In genomic region chr17:77319211-77320031, GRCh38 we compare ENCODE assay signal across 1 cellular context.
TF ChIP-seq lines count a peak whose summit lies in the region.

No MANE protein-coding gene starts in this region.

TF ChIP-seq in K562, 482 proteins besides CTCF, POLR2A, EP300 and RAD21 (continued from another document and continues in another):
- no peak for TF ChIP-seq GTF3C2 (IDR thresholded peaks at IDR 0.05; ENCODE audit: borderline replicate concordance, extremely low read depth, insufficient read length)
- no peak for TF ChIP-seq HNRNPLL (IDR thresholded peaks at IDR 0.05; ENCODE audit: low read depth, low read length, poor library complexity, severe bottlenecking)
- no peak for TF ChIP-seq ZNF586 (CRISPR knock-in tag; conservative IDR thresholded peaks at IDR 0.05)
- no peak for TF ChIP-seq ZNF143 (CRISPR knock-in tag; IDR thresholded peaks at IDR 0.05)
- no peak for TF ChIP-seq ZNF398 (CRISPR knock-in tag; IDR thresholded peaks at IDR 0.05)
- no peak for TF ChIP-seq NFXL1 (CRISPR knock-in tag; IDR thresholded peaks at IDR 0.05)
- no peak for TF ChIP-seq ZNF778 (CRISPR knock-in tag; IDR thresholded peaks at IDR 0.05)
- no peak; the same call in 1 of the 2 replicates for TF ChIP-seq MTA2 (IDR thresholded peaks at IDR 0.05; ENCODE audit: low read depth)
- TF ChIP-seq ZBTB1 (CRISPR knock-in tag; IDR thresholded peaks at IDR 0.05; ENCODE audit: borderline replicate concordance, low read depth), result 0 out of 2 replicates have a peak, but pooled peaks have one; percentile 17
- TF ChIP-seq STAT5A (IDR thresholded peaks at IDR 0.05; ENCODE audit: borderline replicate concordance, low read length), result 0 out of 2 replicates have a peak, but pooled peaks have one; percentile 23
- peak; percentile 66; the same call in 1 of the 2 replicates for TF ChIP-seq GTF2E2 (tag; IDR thresholded peaks at IDR 0.05)
- 0 out of 2 replicates have a peak, but pooled peaks have one; percentile 46 for TF ChIP-seq ZNF282 (CRISPR knock-in tag; IDR thresholded peaks at IDR 0.05)
- TF ChIP-seq ZNF165 (CRISPR knock-in tag; IDR thresholded peaks at IDR 0.05; ENCODE audit: borderline replicate concordance), result no peak
- no peak for TF ChIP-seq MAFK (IDR thresholded peaks at IDR 0.05; ENCODE audit: low read length)
- TF ChIP-seq TAF15 (IDR thresholded peaks at IDR 0.05; ENCODE audit: low read depth, low read length), result no peak
- no peak; the same call in 1 of the 2 replicates for TF ChIP-seq POLR2H (tag; IDR thresholded peaks at IDR 0.05; ENCODE audit: low read depth)
- no peak for TF ChIP-seq ZNF239 (CRISPR knock-in tag; IDR thresholded peaks at IDR 0.05)
- no peak for TF ChIP-seq NONO (IDR thresholded peaks at IDR 0.05; ENCODE audit: low read depth in 2 of 2, low read length in 1 of 2)
- no peak for TF ChIP-seq MEF2A (IDR thresholded peaks at IDR 0.05; ENCODE audit: control insufficient read depth, low read depth, low read length)
- no peak for TF ChIP-seq ZKSCAN8 (CRISPR knock-in tag; IDR thresholded peaks at IDR 0.05)
- no peak for TF ChIP-seq CEBPG (CRISPR knock-in tag; IDR thresholded peaks at IDR 0.05)
- no peak for TF ChIP-seq CEBPG (tag; conservative IDR thresholded peaks at IDR 0.05 in 1 of 2, IDR thresholded peaks at IDR 0.05 in 1 of 2)
- no peak for TF ChIP-seq HNRNPH1 (optimal IDR thresholded peaks at IDR 0.05; ENCODE audit: low read depth, low read length)
- TF ChIP-seq CREB1 (IDR thresholded peaks at IDR 0.05), result peak; percentile 44; the same call in 1 of the 2 replicates
- TF ChIP-seq CREB1 (CRISPR knock-in tag; IDR thresholded peaks at IDR 0.05), result peak; percentile 71; the same call in 1 of the 2 replicates
- TF ChIP-seq ZBTB11 (CRISPR knock-in tag; IDR thresholded peaks at IDR 0.05), result peak in 1 of 3 experiments; percentile 79; a peak in 2 of 6 replicates
- TF ChIP-seq GMEB1 (CRISPR knock-in tag; IDR thresholded peaks at IDR 0.05), result no peak
- TF ChIP-seq TSC22D4 (tag; IDR thresholded peaks at IDR 0.05), result no peak
- TF ChIP-seq SMC3 (conservative IDR thresholded peaks at IDR 0.05; ENCODE audit: insufficient read depth, low read depth, low read length), result no peak
- TF ChIP-seq TCF3 (CRISPR knock-in tag; IDR thresholded peaks at IDR 0.05), result peak; percentile 34; the same call in 1 of the 2 replicates
- no peak for TF ChIP-seq ZC3H8 (IDR thresholded peaks at IDR 0.05)
- no peak for TF ChIP-seq SMARCA5 (IDR thresholded peaks at IDR 0.05)
- TF ChIP-seq NCOA6 (IDR thresholded peaks at IDR 0.05), result no peak
- no peak for TF ChIP-seq CHD7 (IDR thresholded peaks at IDR 0.05; ENCODE audit: low read depth, low read length)
- TF ChIP-seq PURB (CRISPR knock-in tag; IDR thresholded peaks at IDR 0.05; ENCODE audit: low read depth), result no peak
- peak; percentile 33 for TF ChIP-seq GTF2B (IDR thresholded peaks at IDR 0.05; ENCODE audit: extremely low read depth, insufficient read length)
- no peak for TF ChIP-seq ZNF57 (CRISPR knock-in tag; IDR thresholded peaks at IDR 0.05)
- no peak for TF ChIP-seq ZNF184 (CRISPR knock-in tag; IDR thresholded peaks at IDR 0.05)
- TF ChIP-seq MCM5 (IDR thresholded peaks at IDR 0.05; ENCODE audit: low read depth), result no peak
- no peak for TF ChIP-seq TCF15 (CRISPR knock-in tag; IDR thresholded peaks at IDR 0.05)
